23 cellular contexts compared by ENCODE assay signal in genomic region chr7:12786494-12786893, GRCh38.
DNase-seq lines count a peak whose midpoint lies in the region; ATAC-seq, FAIRE-seq and TF ChIP-seq lines count a peak whose summit lies in the region.
"Had no signal": no experiment of that assay in that cellular context is flagged by ENCODE, and none has a peak within 500 bp of the region (broad histone marks: within the 10 kb centered on the region; RNA-seq: fewer than 3 reads in every experiment).

No MANE protein-coding gene starts in this region.

- H3K9me3 ChIP-seq in K562 (replicated peaks; ENCODE audit: control insufficient read depth, insufficient read depth, low read depth, low read length): no peaks in the 10 kb centered on the region; the same call in 1 of the 2 replicates
- H3K9me3 ChIP-seq in osteoblast (ENCODE audit: low read depth, low read length): no peaks in the 10 kb centered on the region
- H3K9me3 ChIP-seq: A549, BE2C, BLaER1 had no signal

- no peaks in the 10 kb centered on the region for H3K27me3 Mint-ChIP-seq in GM23338 (ENCODE audit: insufficient read depth, low read depth, poor library complexity)
- H3K27me3 Mint-ChIP-seq in activated CD4-positive, alpha-beta T cell treated with anti-CD3 and anti-CD28 coated beads, Interleukin-2, amount 10 ng/mL, durations not matched to agents 7 days and 5 days: peaks cover 2% of the 10 kb centered on the region
- H3K27me3 Mint-ChIP-seq: CD4-positive, alpha-beta memory T cell; CD4-positive, CD25-positive, alpha-beta regulatory T cell had no signal

- TF ChIP-seq EP300 in K562 (IDR thresholded peaks at IDR 0.05; ENCODE audit: low read length): no peak

- no peaks in the 10 kb centered on the region for H3K36me3 ChIP-seq in GM23338 (ENCODE audit: insufficient read depth)
- H3K36me3 ChIP-seq in K562 (ENCODE audit: control insufficient read depth, insufficient read depth, low read length): no peaks in the 10 kb centered on the region
- H3K36me3 ChIP-seq in osteoblast (ENCODE audit: insufficient read depth, low read length): no peaks in the 10 kb centered on the region
- H3K36me3 ChIP-seq: BE2C, BLaER1 had no signal

- TF ChIP-seq CTCF in GM23338 (conservative IDR thresholded peaks at IDR 0.05; ENCODE audit: low read depth in 2 of 2) (no peak), K562 (IDR thresholded peaks at IDR 0.05 in 2 of 3, conservative IDR thresholded peaks at IDR 0.05 in 1 of 3; ENCODE audit: insufficient read depth in 2 of 3, low read depth in 1 of 3, low read length in 3 of 3) (no peak), osteoblast (IDR thresholded peaks at IDR 0.05; ENCODE audit: extremely low read depth, low read depth, low read length) (no peak)

- H3K79me2 ChIP-seq in GM23338 (replicated peaks; ENCODE audit: insufficient read depth) (no peaks in the 10 kb centered on the region), K562 (ENCODE audit: control insufficient read depth, insufficient read depth, low read length) (no peaks in the 10 kb centered on the region), osteoblast (ENCODE audit: insufficient read depth, low read length) (no peaks in the 10 kb centered on the region)

- H3F3A ChIP-seq in GM23338 (replicated peaks; ENCODE audit: low read depth): no peaks in the 10 kb centered on the region

- peak overlapping the region; percentile 3; the same call in 1 of the 2 replicates for H2AFZ ChIP-seq in GM23338
- peak overlapping the region; percentile 3; the same call in 1 of the 2 replicates for H2AFZ ChIP-seq in K562 (ENCODE audit: low read depth, low read length)
- H2AFZ ChIP-seq in osteoblast (ENCODE audit: low read length): peak overlapping the region; percentile 29

- no peak overlapping the region for H3K4me2 ChIP-seq in GM23338
- H3K4me2 ChIP-seq in K562 (ENCODE audit: insufficient read depth, low read length): no peak overlapping the region
- H3K4me2 ChIP-seq in osteoblast (ENCODE audit: insufficient read depth, low read length): no peak overlapping the region
- H3K4me2 ChIP-seq: A549, BLaER1 had no signal

- DNase-seq in GM23338 (ENCODE audit: low spot score) (no peak), K562 (ENCODE audit: extremely low read depth in 1 of 4, low spot score in 3 of 4) (no peak), left colon (no peak), osteoblast (ENCODE audit: insufficient read length, low spot score, missing footprints) (no peak), DMS 273 treated with DMSO at 0.1 percent for 48 hours (lab: John Stamatoyannopoulos, UW) (no peak), mucosa of gallbladder (ENCODE audit: low spot score) (no peak)
- DNase-seq in activated CD4-positive, alpha-beta T cell treated with anti-CD3 and anti-CD28 coated beads, Interleukin-2, amount 10 ng/mL, durations not matched to agents 7 days and 5 days: no peak
- DNase-seq: AML-193; BE2C; C1 segment of cervical spinal cord; CD4-positive, alpha-beta memory T cell; CD4-positive, CD25-positive, alpha-beta regulatory T cell; CD8-positive, alpha-beta memory T cell; COR-L47; DMS79 treated with DMSO at 0.1 percent for 48 hours; GF-D8 had no signal

- no TSS peak for BruUV-seq in K562 (replicated peaks; lab: Mats Ljungman, UMichigan)

- H3K4me3 ChIP-seq in GM23338: no peak overlapping the region
- H3K4me3 ChIP-seq in K562: no peak overlapping the region
- H3K4me3 ChIP-seq in osteoblast (ENCODE audit: insufficient read depth, low read length): no peak overlapping the region
- H3K4me3 ChIP-seq: A549, BLaER1 had no signal

- no peak for ATAC-seq in GM23338
- ATAC-seq in K562: no peak
- peak; percentile 15 for ATAC-seq in left colon
- ATAC-seq in GM21515 (IDR thresholded peaks at IDR 0.05; ENCODE audit: unreplicated experiment): no peak
- ATAC-seq: A549 had no signal

- POLR2A ChIA-PET in K562 (lab: Yijun Ruan, JAX): no interaction called here
- POLR2A ChIA-PET in activated CD4-positive, alpha-beta T cell treated with anti-CD3 and anti-CD28 coated beads, Interleukin-2, amount 10 ng/mL, durations not matched to agents 7 days and 5 days (lab: Charles Lee): no interaction called here

- H3K27ac Mint-ChIP-seq in GM23338: no peak overlapping the region
- no peak overlapping the region for H3K27ac Mint-ChIP-seq in activated CD4-positive, alpha-beta T cell treated with anti-CD3 and anti-CD28 coated beads, Interleukin-2, amount 10 ng/mL, durations not matched to agents 7 days and 5 days
- H3K27ac Mint-ChIP-seq: CD14-positive monocyte; CD4-positive, alpha-beta memory T cell; CD4-positive, CD25-positive, alpha-beta regulatory T cell; CD8-positive, alpha-beta memory T cell had no signal

- intact Hi-C loops in K562 (cut with micrococcal nuclease): no loop called here
- intact Hi-C loops in left colon (cut with DNase I, micrococcal nuclease): no loop called here

- in situ Hi-C loops in K562 (cut with MboI): no loop called here

- H3K27me3 ChIP-seq in GM23338 (ENCODE audit: insufficient read depth) (no peaks in the 10 kb centered on the region), K562 (ENCODE audit: control insufficient read depth in 2 of 2, insufficient read depth in 2 of 2, low read length in 2 of 2) (no peaks in the 10 kb centered on the region), osteoblast (ENCODE audit: insufficient read depth, low read length) (no peaks in the 10 kb centered on the region)
- H3K27me3 ChIP-seq: BLaER1 had no signal

- H3K9me3 Mint-ChIP-seq in GM23338: no peaks in the 10 kb centered on the region
- H3K9me3 Mint-ChIP-seq in activated CD4-positive, alpha-beta T cell treated with anti-CD3 and anti-CD28 coated beads, Interleukin-2, amount 10 ng/mL, durations not matched to agents 7 days and 5 days: no peaks in the 10 kb centered on the region
- H3K9me3 Mint-ChIP-seq: CD4-positive, alpha-beta memory T cell; CD4-positive, CD25-positive, alpha-beta regulatory T cell; CD8-positive, alpha-beta memory T cell had no signal

- TF ChIP-seq POLR2A in K562 (conservative IDR thresholded peaks at IDR 0.05): no peak

- H4K20me1 ChIP-seq in GM23338 (replicated peaks; ENCODE audit: insufficient read depth) (no peaks in the 10 kb centered on the region), K562 (replicated peaks; ENCODE audit: control insufficient read depth, insufficient read depth, low read length) (no peaks in the 10 kb centered on the region), osteoblast (ENCODE audit: insufficient read depth, low read length) (no peaks in the 10 kb centered on the region)
- H4K20me1 ChIP-seq: BLaER1 had no signal

- no peak overlapping the region for H3K9ac ChIP-seq in K562 (ENCODE audit: insufficient read depth in 1 of 2, low read depth in 2 of 2, low read length in 2 of 2)
- H3K9ac ChIP-seq: BLaER1 had no signal

- no peak for FAIRE-seq in K562 (lab: Jason Lieb, UNC)
- FAIRE-seq: A549, GM12891, GM19239 had no signal

- CTCF ChIA-PET in K562 (lab: Yijun Ruan, JAX; ENCODE audit: low intra/inter-chr PET ratio): no interaction called here
- CTCF ChIA-PET in activated CD4-positive, alpha-beta T cell treated with anti-CD3 and anti-CD28 coated beads, Interleukin-2, amount 10 ng/mL, durations not matched to agents 7 days and 5 days (lab: Charles Lee): no interaction called here

- H3K27ac ChIP-seq in GM23338 (ENCODE audit: low read depth) (no peak overlapping the region), K562 (ENCODE audit: extremely low read depth, low read depth, low read length) (no peak overlapping the region), osteoblast (ENCODE audit: low read depth, low read length) (no peak overlapping the region)
- H3K27ac ChIP-seq: 22Rv1, A549, BLaER1 had no signal

- H3K4me1 ChIP-seq in GM23338 (ENCODE audit: insufficient read depth) (no peaks in the 10 kb centered on the region), K562 (replicated peaks in 1 of 2; ENCODE audit: control insufficient read depth in 2 of 2, insufficient read depth in 2 of 2, low read length in 2 of 2) (no peaks in the 10 kb centered on the region), osteoblast (ENCODE audit: insufficient read depth, low read length) (no peaks in the 10 kb centered on the region)
- H3K4me1 ChIP-seq: A549, BE2C, BLaER1 had no signal

- H3K9me2 ChIP-seq in GM23338 (ENCODE audit: insufficient read depth): no peaks in the 10 kb centered on the region

- H3K9me1 ChIP-seq in K562 (ENCODE audit: control insufficient read depth, insufficient read depth, low read length): no peaks in the 10 kb centered on the region

- no peak for TF ChIP-seq RAD21 in K562 (CRISPR knock-in tag; conservative IDR thresholded peaks at IDR 0.05 in 1 of 2, IDR thresholded peaks at IDR 0.05 in 1 of 2)

- WGBS in K562 (ENCODE audit: insufficient coverage, low coverage, missing lambda C conversion rate): 55% methylated on average over 4 of the region's 4 CpGs

- no peaks in the 10 kb centered on the region for H3K4me1 Mint-ChIP-seq in GM23338
- H3K4me1 Mint-ChIP-seq in activated CD4-positive, alpha-beta T cell treated with anti-CD3 and anti-CD28 coated beads, Interleukin-2, amount 10 ng/mL, durations not matched to agents 7 days and 5 days: no peaks in the 10 kb centered on the region
- H3K4me1 Mint-ChIP-seq: CD14-positive monocyte; CD4-positive, alpha-beta memory T cell; CD4-positive, CD25-positive, alpha-beta regulatory T cell; CD8-positive, alpha-beta memory T cell had no signal

- no peak overlapping the region for H3K4me3 Mint-ChIP-seq in GM23338
- no peak overlapping the region for H3K4me3 Mint-ChIP-seq in activated CD4-positive, alpha-beta T cell treated with anti-CD3 and anti-CD28 coated beads, Interleukin-2, amount 10 ng/mL, durations not matched to agents 7 days and 5 days
- H3K4me3 Mint-ChIP-seq: CD14-positive monocyte; CD4-positive, alpha-beta memory T cell; CD4-positive, CD25-positive, alpha-beta regulatory T cell; CD8-positive, alpha-beta memory T cell had no signal

- H3K36me3 Mint-ChIP-seq in GM23338 (ENCODE audit: low read depth): no peaks in the 10 kb centered on the region
- no peaks in the 10 kb centered on the region for H3K36me3 Mint-ChIP-seq in activated CD4-positive, alpha-beta T cell treated with anti-CD3 and anti-CD28 coated beads, Interleukin-2, amount 10 ng/mL, durations not matched to agents 7 days and 5 days (ENCODE audit: low read depth)
- H3K36me3 Mint-ChIP-seq: CD14-positive monocyte; CD4-positive, alpha-beta memory T cell; CD4-positive, CD25-positive, alpha-beta regulatory T cell; CD8-positive, alpha-beta memory T cell had no signal

TF ChIP-seq in GM23338, 12 proteins besides CTCF, POLR2A, EP300 and RAD21 (continues in another document):
- no peak for TF ChIP-seq NANOG (IDR thresholded peaks at IDR 0.05; ENCODE audit: borderline replicate concordance)

TF ChIP-seq in K562, 482 proteins besides CTCF, POLR2A, EP300 and RAD21:
- no peak for TF ChIP-seq NCOR1 (IDR thresholded peaks at IDR 0.05)
- TF ChIP-seq HEY1 (CRISPR knock-in tag; IDR thresholded peaks at IDR 0.05; ENCODE audit: borderline replicate concordance): no peak
- no peak for TF ChIP-seq XRCC5 (IDR thresholded peaks at IDR 0.05; ENCODE audit: low read depth, low read length)
- TF ChIP-seq PTBP1 (IDR thresholded peaks at IDR 0.05; ENCODE audit: low read depth, low read length): no peak
- no peak for TF ChIP-seq SRSF3 (IDR thresholded peaks at IDR 0.05; ENCODE audit: insufficient read depth, low read length)
- TF ChIP-seq ZFP1 (CRISPR knock-in tag; IDR thresholded peaks at IDR 0.05): no peak
